Comparison of ENCODE assay signal across 8 cellular contexts in the genomic region with DNA sequence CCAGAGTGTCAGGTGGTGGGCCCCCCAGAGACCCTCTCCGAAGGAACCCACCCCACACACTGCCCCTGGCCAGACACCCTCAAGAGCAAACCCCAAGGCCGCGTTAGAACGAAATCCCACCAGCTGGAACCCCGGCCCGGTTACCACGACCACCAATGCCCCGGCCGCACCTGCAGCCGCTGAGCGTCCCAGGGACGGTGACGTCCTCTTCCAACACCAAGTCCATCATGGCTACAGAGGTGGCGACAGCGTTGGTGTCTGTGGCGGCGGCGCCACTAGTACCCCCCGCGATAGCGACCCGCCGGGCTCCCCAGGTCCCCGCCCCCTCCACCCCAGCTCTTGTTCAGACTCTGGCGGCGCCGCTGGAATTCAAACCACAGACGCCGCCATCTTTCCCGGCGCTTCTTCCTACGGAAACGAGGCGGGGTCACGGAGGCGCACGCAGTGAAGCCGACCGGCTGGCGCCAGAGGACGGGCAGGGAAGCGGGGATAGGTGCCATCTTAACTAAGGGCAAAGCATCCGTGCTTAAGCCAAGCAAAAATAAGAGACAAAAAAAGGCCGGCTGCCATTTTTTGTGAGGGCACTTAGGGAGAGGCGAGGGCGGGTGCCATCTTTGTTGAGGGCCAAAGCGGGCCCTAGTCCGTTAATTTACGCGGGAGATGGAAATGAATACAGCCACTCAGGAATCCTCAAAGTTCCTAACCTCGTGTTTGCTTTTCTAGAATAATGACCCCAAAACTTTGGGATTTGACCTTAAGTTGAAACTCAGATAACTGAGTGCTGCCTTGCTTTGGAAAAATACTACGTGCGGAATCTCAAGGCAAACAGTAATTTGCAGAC. TPM values are rescaled to one million over a fixed set of nuclear protein-coding genes. Genes with fewer than 3 reads are reported as not detected.
DNase-seq lines count a peak whose midpoint lies in the region; ATAC-seq and TF ChIP-seq lines count a peak whose summit lies in the region.

A gene (minus strand): TSS at position 418 of the 841 bp plus-strand sequence. CDS start 189 bp downstream, at position 229.

- intact Hi-C loops in left lung (cut with DNase I), result no loop called here

- H3K27ac ChIP-seq in C4-2B (peak within 1 kb of the TSS; percentile 86), left lung (peak within 1 kb of the TSS; percentile 49 to 78)

- no peak for TF ChIP-seq CTCF in C4-2B (conservative IDR thresholded peaks at IDR 0.05)
- no peak for TF ChIP-seq CTCF in left lung (IDR thresholded peaks at IDR 0.05)

- peaks cover 9 to 21% of the 10 kb centered on the region in 2 donors for H3K4me1 ChIP-seq in left lung

- peak; percentile 99 for DNase-seq in NCI-H774 (lab: John Stamatoyannopoulos, UW)
- DNase-seq in activated CD4-positive, alpha-beta T cell treated with anti-CD3 and anti-CD28 coated beads, Interleukin-2, amount 50 U/mL, for 4 hours, result peak; percentile 89 to 91
- peak; percentile 99 for DNase-seq in dermis blood vessel endothelial cell
- peak; percentile 95 to 97 for DNase-seq in left lung
- peak; percentile 83 to 85 for DNase-seq in stimulated activated CD4-positive, alpha-beta T cell treated with anti-CD3 and anti-CD28 coated beads, Interleukin-2, amount 100 ng/mL, for 48 hours

- H3K4me3 ChIP-seq in left lung, result peak within 1 kb of the TSS; percentile 78 to 81

- peaks cover 0 to 6% of the 10 kb centered on the region in 2 donors for H3K36me3 ChIP-seq in left lung

- H3K9me3 ChIP-seq in left lung, result no peaks in the 10 kb centered on the region

- ATAC-seq in GM19395 (IDR thresholded peaks at IDR 0.05; ENCODE audit: unreplicated experiment), result peak; percentile 91
- peak; percentile 93 for ATAC-seq in HG03565 (IDR thresholded peaks at IDR 0.05; ENCODE audit: unreplicated experiment)
- ATAC-seq in left lung, result peak; percentile 99

- no peaks in the 10 kb centered on the region for H3K27me3 ChIP-seq in left lung

RNA-seq across cellular contexts. Expression of the gene that starts here (rescaled TPM):
- 18.7 and 50.4 TPM in 2 replicates for total RNA-seq in dermis blood vessel endothelial cell
- total RNA-seq in left lung, result 10 to 100 TPM; 40.5 to 53.4 TPM

Comparison
In these comparisons a context has a peak if more than half of its experiments do, and no peak if none do; other contexts are left out.
1. Peak in every context shown above with its lines: DNase-seq, ATAC-seq, H3K4me3 ChIP-seq and H3K27ac ChIP-seq.